In the genomic region with DNA sequence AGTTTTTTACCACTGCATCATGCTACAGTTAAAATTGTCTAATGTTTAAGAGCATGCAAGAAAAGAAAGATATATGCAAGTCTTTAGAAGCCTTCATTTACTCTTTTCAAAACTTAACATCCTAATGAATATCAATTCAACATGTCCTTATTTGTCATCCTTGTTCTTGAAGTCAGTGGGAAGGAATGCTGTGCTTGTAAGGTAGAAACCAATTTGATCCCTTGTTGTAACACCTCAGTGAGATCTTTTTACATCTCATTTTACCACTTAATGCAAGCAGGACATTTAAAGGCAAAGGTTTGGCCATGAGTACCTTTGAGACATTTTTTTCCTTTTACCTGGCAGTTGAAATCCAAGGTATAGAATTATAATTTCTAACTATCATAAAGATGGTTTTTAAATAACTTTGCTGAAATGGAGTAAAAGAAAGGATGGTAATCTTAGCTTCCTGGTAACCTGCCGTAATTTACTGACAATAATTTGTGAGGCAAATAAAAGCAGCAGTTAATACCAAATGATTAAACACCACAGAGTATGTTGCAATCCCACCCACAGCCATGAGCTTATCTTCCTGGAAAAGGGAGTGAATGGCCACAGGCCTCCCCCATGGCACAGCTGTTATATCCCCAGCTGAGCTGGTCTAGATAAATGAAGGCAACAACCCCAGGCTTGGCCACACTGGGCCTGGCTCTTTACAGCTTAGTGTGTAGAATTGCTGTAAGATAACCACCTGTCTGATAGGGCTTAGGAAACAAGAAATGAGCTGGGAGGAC, we compare ENCODE assay signal across 1 cellular context.
TF ChIP-seq lines count a peak whose summit lies in the region.

No MANE protein-coding gene starts in this region.

TF ChIP-seq in H1, 55 proteins besides CTCF, POLR2A, EP300 and RAD21 (continued from another document):
- TF ChIP-seq, protein P1, sequence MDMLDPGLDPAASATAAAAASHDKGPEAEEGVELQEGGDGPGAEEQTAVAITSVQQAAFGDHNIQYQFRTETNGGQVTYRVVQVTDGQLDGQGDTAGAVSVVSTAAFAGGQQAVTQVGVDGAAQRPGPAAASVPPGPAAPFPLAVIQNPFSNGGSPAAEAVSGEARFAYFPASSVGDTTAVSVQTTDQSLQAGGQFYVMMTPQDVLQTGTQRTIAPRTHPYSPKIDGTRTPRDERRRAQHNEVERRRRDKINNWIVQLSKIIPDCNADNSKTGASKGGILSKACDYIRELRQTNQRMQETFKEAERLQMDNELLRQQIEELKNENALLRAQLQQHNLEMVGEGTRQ (IDR thresholded peaks at IDR 0.05; ENCODE audit: low read length) = no peak
- TF ChIP-seq TCF12 (IDR thresholded peaks at IDR 0.05; ENCODE audit: low read depth, low read length) (no peak), JUND (IDR thresholded peaks at IDR 0.05; ENCODE audit: low read length) (no peak), TEAD4 (IDR thresholded peaks at IDR 0.05; ENCODE audit: low read depth, low read length) (no peak), CEBPB (IDR thresholded peaks at IDR 0.05; ENCODE audit: low read depth, low read length) (peak; percentile 91), BACH1 (IDR thresholded peaks at IDR 0.05; ENCODE audit: low read length) (no peak)
